Comparison of ENCODE assay signal across 8 cellular contexts in the genomic region with DNA sequence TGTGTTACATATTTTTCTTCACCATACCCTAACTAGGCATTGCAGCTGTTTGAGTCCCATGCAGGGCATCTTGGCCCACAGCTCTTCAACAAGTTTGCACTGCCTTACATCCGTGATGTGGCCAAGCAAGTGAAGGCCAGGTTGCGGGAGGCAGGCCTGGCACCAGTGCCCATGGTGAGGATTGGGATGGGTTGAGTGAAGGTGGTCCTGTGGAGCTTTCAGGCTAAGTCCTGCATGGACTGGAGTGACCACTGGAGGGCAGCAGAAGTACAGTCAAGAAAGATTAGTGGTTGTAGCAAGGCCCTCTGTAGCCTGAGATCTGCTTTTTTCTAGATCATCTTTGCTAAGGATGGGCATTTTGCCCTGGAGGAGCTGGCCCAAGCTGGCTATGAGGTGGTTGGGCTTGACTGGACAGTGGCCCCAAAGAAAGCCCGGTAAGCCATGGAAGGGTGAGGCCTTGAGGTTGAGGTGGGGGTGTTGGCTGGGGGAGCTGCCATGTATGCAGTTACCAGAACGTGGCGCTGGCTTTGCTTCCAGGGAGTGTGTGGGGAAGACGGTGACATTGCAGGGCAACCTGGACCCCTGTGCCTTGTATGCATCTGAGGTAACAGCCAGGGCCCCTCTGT. TPM values are rescaled to one million over a fixed set of nuclear protein-coding genes. Genes with fewer than 3 reads are reported as not detected.
A peak's percentile ranks its signal among the peaks of the same experiment; 100 is the strongest.
DNase-seq lines count a peak whose midpoint lies in the region; ATAC-seq and TF ChIP-seq lines count a peak whose summit lies in the region.

No MANE protein-coding gene starts in this region.

- no peak overlapping the region for H3K18ac ChIP-seq in H9 (ENCODE audit: insufficient read length, low read depth, low read length)

- no peak overlapping the region for H4K5ac ChIP-seq in H9 (ENCODE audit: insufficient read length, low read depth, low read length)

- H3K9me3 ChIP-seq in H9 (ENCODE audit: control insufficient read depth, low read depth, low read length) (no peaks in the 10 kb centered on the region), right lobe of liver (no peaks in the 10 kb centered on the region)

- H3K79me1 ChIP-seq in H9 (ENCODE audit: insufficient read depth, low read depth, low read length, poor library complexity, severe bottlenecking): no peaks in the 10 kb centered on the region

- DNase-seq in AG08396 (ENCODE audit: low spot score) (peak; percentile 79), H9 (peak; percentile 84), NCI-H510A treated with DMSO at 0.1 percent for 48 hours (lab: John Stamatoyannopoulos, UW) (peak; percentile 57), choroid plexus epithelial cell (ENCODE audit: low read depth) (peak; percentile 94), right lobe of liver (peak; percentile 66 to 72 (median 72))
- peak; percentile 88 for DNase-seq in activated CD4-positive, alpha-beta T cell treated with anti-CD3 and anti-CD28 coated beads for 48 hours
- DNase-seq in stimulated activated CD4-positive, alpha-beta T cell treated with anti-CD3 and anti-CD28 coated beads, TNF-alpha, amount 100 ng/mL, for 1 hour (ENCODE audit: low read depth in 3 of 3, low spot score in 1 of 3): peak; percentile 56 to 65 (median 58)

- H2AK5ac ChIP-seq in H9 (ENCODE audit: insufficient read length, low read length): no peak overlapping the region

- no peaks in the 10 kb centered on the region for H4K20me1 ChIP-seq in H9 (ENCODE audit: control insufficient read depth, insufficient read depth, insufficient read length)

- no peak overlapping the region for H3K9ac ChIP-seq in H9 (ENCODE audit: extremely low read depth, insufficient read length, low read length)

- no peak overlapping the region for H3K4me3 ChIP-seq in choroid plexus epithelial cell (ENCODE audit: low read depth, low read length)
- H3K4me3 ChIP-seq in right lobe of liver: no peak overlapping the region

- no peak overlapping the region for H4K91ac ChIP-seq in H9 (ENCODE audit: insufficient read length, low read depth, low read length)

- no CpG with 5 or more reads among the region's 6 CpGs for WGBS in H9 (ENCODE audit: extremely low coverage, insufficient read length, low lambda C conversion rate)
- WGBS in right lobe of liver (ENCODE audit: insufficient coverage, low coverage, low lambda C conversion rate, missing lambda C conversion rate): 20% methylated on average over 3 of the region's 6 CpGs

- peaks cover 4 to 22% (median 20%) of the 10 kb centered on the region in 3 experiments for H3K36me3 Mint-ChIP-seq in H9 (ENCODE audit: insufficient read depth in 1 of 3, low read depth in 3 of 3)

- H3K4me1 ChIP-seq in H9 (ENCODE audit: insufficient read depth, low read length) (peaks cover 7% of the 10 kb centered on the region), right lobe of liver (peaks cover 2 to 27% (median 13%) of the 10 kb centered on the region in 4 donors)

- no peak overlapping the region for H2BK12ac ChIP-seq in H9 (ENCODE audit: insufficient read length, low read depth, low read length)

- peak overlapping the region; percentile 38 to 67; a peak in 4 of 5 replicates for H3K4me3 Mint-ChIP-seq in H9

- no peak for TF ChIP-seq POLR2A in right lobe of liver (IDR thresholded peaks at IDR 0.05)

- H2BK20ac ChIP-seq in H9 (ENCODE audit: low read depth, low read length, poor library complexity, severe bottlenecking): no peak overlapping the region

- peaks cover 19% of the 10 kb centered on the region for H3K23me2 ChIP-seq in H9 (ENCODE audit: insufficient read length, low read depth, low read length, poor library complexity, severe bottlenecking)

- no peak overlapping the region for H2BK5ac ChIP-seq in H9 (ENCODE audit: insufficient read length, low read length)

- H3K14ac ChIP-seq in H9 (ENCODE audit: insufficient read depth, low read length): no peak overlapping the region

- H2AFZ ChIP-seq in H9 (ENCODE audit: low read length): no peak overlapping the region

- H3K27me3 ChIP-seq in H9 (ENCODE audit: insufficient read depth, low read length) (no peaks in the 10 kb centered on the region), right lobe of liver (no peaks in the 10 kb centered on the region)

- no peaks in the 10 kb centered on the region; the same call in 1 of the 2 replicates for H3K27me3 Mint-ChIP-seq in H9 (ENCODE audit: low read depth)

- no peak overlapping the region for H4K8ac ChIP-seq in H9 (replicated peaks; ENCODE audit: insufficient read length, low read depth, low read length)

- no peak overlapping the region for H3T11ph ChIP-seq in H9 (ENCODE audit: low read length)

- peaks cover 29 to 31% of the 10 kb centered on the region in 2 experiments for H3K4me1 Mint-ChIP-seq in H9

- no peaks in the 10 kb centered on the region for H3K79me2 ChIP-seq in H9 (ENCODE audit: insufficient read depth, low read length)

- H3K4ac ChIP-seq in H9 (ENCODE audit: low read depth, low read length): no peak overlapping the region

- H3K4me2 ChIP-seq in H9 (ENCODE audit: insufficient read depth, insufficient read length, low read length): no peak overlapping the region

- no peak overlapping the region for H3K23ac ChIP-seq in H9 (ENCODE audit: insufficient read length, low read depth, low read length)

- H3K27ac Mint-ChIP-seq in H9: peak overlapping the region; percentile 49 to 67 (median 56); a peak in 2 of 7 replicates

- H3K27ac ChIP-seq in H9 (ENCODE audit: insufficient read length, low read depth, low read length) (no peak overlapping the region), right lobe of liver (no peak overlapping the region)

- H2BK120ac ChIP-seq in H9 (ENCODE audit: low read depth, low read length, poor library complexity, severe bottlenecking): no peak overlapping the region

- H3K9me3 Mint-ChIP-seq in H9: no peaks in the 10 kb centered on the region

- ATAC-seq in right lobe of liver (peak in 2 of 4 donors; percentile 10 to 21), GM21515 (IDR thresholded peaks at IDR 0.05; ENCODE audit: unreplicated experiment) (no peak)

- intact Hi-C loops in right lobe of liver (cut with DNase I): loop anchor here (5.0 to 10.0 kb wide), 2 partner anchors 283 to 480 kb away; partner anchors contain the start of gene TESK2 (in 1 of the 2)

- peaks cover 0 to 16% (median 3%) of the 10 kb centered on the region in 4 donors for H3K36me3 ChIP-seq in right lobe of liver

- TF ChIP-seq CTCF in H9 (conservative IDR thresholded peaks at IDR 0.05): peak; percentile 89
- TF ChIP-seq CTCF in choroid plexus epithelial cell (conservative IDR thresholded peaks at IDR 0.05; ENCODE audit: low read depth, low read length): peak; percentile 97
- peak; percentile 79 to 90 (median 84) for TF ChIP-seq CTCF in right lobe of liver (IDR thresholded peaks at IDR 0.05)

- H3K56ac ChIP-seq in H9 (ENCODE audit: insufficient read length, low read depth, low read length): no peak overlapping the region

- no peak overlapping the region for H2BK15ac ChIP-seq in H9 (ENCODE audit: low read depth, low read length)

RNA-seq across cellular contexts. Expression of gene UROD, which starts 2.5 kb away (rescaled TPM):
- total RNA-seq in H9 (2021) (90.4 and 92.2 TPM in 2 replicates), right lobe of liver (10 to 100 TPM; 57.8 to 92.8 (median 71.2) TPM)

RNA-seq across cellular contexts. Expression of gene HECTD3, which starts 3.4 kb away (rescaled TPM):
- 36.0 and 37.5 TPM in 2 replicates for total RNA-seq in H9 (2021)
- total RNA-seq in right lobe of liver: 10 to 100 TPM; 26.8 to 38.2 (median 29.1) TPM

RNA-seq across cellular contexts. Expression of gene EIF2B3, which starts 28.1 kb away (rescaled TPM):
- total RNA-seq in H9 (2021) (34.9 and 35.4 TPM in 2 replicates), right lobe of liver (10 to 100 TPM; 12.0 to 29.1 (median 17.2) TPM)
